Comparison of ENCODE assay signal across 1 cellular context in the genomic region with DNA sequence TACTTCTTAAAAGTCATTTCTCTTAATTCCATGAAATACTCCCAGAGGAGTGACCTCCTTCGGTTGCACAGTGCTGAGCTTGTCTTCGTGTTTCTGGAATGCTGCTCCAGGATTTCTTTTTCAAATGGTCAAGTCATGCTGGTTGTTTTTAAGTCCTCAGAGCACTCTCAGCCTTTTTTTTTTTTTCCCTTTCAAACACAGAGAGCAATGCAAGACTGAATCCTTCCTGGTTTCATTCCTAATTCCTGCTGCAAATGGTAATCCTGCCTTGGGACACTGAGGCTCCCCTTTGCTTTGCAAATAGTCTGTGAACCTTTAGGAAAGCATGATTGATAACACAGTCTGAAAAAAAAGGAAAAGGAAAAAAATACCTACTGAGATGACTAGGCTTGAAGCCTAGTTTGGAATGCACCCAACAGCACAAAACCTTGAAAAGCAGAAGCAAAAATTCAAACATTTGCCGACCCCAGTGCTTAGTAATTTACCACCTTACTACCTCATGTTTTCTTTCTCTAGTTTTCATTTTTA.
TF ChIP-seq lines count a peak whose summit lies in the region.

No MANE protein-coding gene starts in this region.

TF ChIP-seq in SK-N-SH, 30 proteins besides CTCF, POLR2A, EP300 and RAD21 (continued from another document):
- TF ChIP-seq USF1 (IDR thresholded peaks at IDR 0.05; ENCODE audit: borderline replicate concordance, low read depth) = no peak
- TF ChIP-seq POLR2AphosphoS5 (IDR thresholded peaks at IDR 0.05; ENCODE audit: low read depth, low read length) = no peak
- TF ChIP-seq, protein P1, sequence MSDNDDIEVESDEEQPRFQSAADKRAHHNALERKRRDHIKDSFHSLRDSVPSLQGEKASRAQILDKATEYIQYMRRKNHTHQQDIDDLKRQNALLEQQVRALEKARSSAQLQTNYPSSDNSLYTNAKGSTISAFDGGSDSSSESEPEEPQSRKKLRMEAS (IDR thresholded peaks at IDR 0.05; ENCODE audit: low read depth) = no peak
- TF ChIP-seq GABPA (IDR thresholded peaks at IDR 0.05; ENCODE audit: low read depth) = no peak
- TF ChIP-seq RCOR1 (IDR thresholded peaks at IDR 0.05; ENCODE audit: low read length) = no peak
- TF ChIP-seq, protein P2, sequence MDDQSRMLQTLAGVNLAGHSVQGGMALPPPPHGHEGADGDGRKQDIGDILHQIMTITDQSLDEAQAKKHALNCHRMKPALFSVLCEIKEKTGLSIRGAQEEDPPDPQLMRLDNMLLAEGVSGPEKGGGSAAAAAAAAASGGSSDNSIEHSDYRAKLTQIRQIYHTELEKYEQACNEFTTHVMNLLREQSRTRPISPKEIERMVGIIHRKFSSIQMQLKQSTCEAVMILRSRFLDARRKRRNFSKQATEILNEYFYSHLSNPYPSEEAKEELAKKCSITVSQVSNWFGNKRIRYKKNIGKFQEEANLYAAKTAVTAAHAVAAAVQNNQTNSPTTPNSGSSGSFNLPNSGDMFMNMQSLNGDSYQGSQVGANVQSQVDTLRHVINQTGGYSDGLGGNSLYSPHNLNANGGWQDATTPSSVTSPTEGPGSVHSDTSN (IDR thresholded peaks at IDR 0.05) = no peak; the same call in 1 of the 2 replicates
- no peak for TF ChIP-seq REST (IDR thresholded peaks at IDR 0.05; ENCODE audit: low read depth, low read length)
- no peak for TF ChIP-seq FOXM1 (IDR thresholded peaks at IDR 0.05; ENCODE audit: low read depth)
TF ChIP-seq in SK-N-SH: peak in this region for 0.
